Comparison of ENCODE assay signal across 7 cellular contexts in the genomic region with DNA sequence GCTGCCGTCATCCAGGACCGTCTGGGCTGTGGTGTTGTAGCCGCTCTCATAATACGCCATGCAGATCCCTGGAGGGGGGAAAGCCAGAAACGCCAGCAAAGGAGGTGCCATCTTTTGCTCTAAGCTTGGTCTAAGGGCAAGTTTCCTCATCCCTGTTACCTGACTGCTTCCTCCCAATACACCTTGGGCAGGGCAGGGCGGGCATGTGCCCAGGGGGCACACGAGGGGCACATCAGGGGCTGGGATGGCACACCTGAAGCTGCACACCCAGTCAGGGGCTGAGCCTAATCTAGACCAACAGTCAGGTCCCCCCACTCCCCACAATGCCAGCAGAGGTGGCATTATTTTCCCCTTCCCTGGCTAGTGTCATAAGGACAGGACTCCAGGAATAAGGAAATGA. TPM values are rescaled to one million over a fixed set of nuclear protein-coding genes. Genes with fewer than 3 reads are reported as not detected.
"Had no signal": no experiment of that assay in that cellular context is flagged by ENCODE, and none has a peak within 500 bp of the region (broad histone marks: within the 10 kb centered on the region; RNA-seq: fewer than 3 reads in every experiment).

No MANE protein-coding gene starts in this region.

RNA-seq across cellular contexts. Expression of a gene that starts 3.4 kb away (rescaled TPM):
- total RNA-seq: GM23248, GM23338, H1, H4, H7, H9, HFFc6 had no signal
